11 cellular contexts compared by ENCODE assay signal in the genomic region with DNA sequence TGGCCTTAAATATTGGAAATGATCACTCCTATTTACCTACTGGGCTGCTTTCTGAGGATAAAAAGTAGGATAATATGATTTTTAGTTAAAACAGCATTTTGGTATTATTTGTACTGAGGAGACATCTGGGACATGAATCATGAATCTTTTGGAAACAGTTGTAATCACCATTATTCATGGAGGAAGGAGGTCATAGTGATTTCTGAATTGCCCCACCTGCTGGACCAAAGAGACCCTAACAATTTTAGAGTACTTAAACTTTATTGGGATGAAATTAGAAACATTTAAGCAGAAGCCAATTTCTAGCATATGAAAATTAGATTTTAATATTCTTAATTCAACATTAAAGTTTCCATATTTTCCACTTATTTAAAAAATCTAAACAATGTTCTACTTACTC.
DNase-seq lines count a peak whose midpoint lies in the region; ATAC-seq, FAIRE-seq and TF ChIP-seq lines count a peak whose summit lies in the region.
"Had no signal": no experiment of that assay in that cellular context is flagged by ENCODE, and none has a peak within 500 bp of the region (broad histone marks: within the 10 kb centered on the region; RNA-seq: fewer than 3 reads in every experiment).

No MANE protein-coding gene starts in this region.

- no peak overlapping the region for H3K4me3 Mint-ChIP-seq in mesothelial cell of epicardium
- no peak overlapping the region for H3K4me3 Mint-ChIP-seq in naive thymus-derived CD4-positive, alpha-beta T cell
- H3K4me3 Mint-ChIP-seq: activated naive CD4-positive, alpha-beta T cell treated with anti-CD3 and anti-CD28 coated beads, Interleukin-2, amount 50 U/mL, for 24 hours had no signal

- peak; percentile 32 for DNase-seq in Daoy (ENCODE audit: low read depth)
- DNase-seq in brain microvascular endothelial cell: peak; percentile 50
- DNase-seq in mesothelial cell of epicardium (ENCODE audit: low spot score in 2 of 2, unreplicated experiment in 2 of 2): no peak
- DNase-seq in stimulated activated CD4-positive, alpha-beta T cell treated with anti-CD3 and anti-CD28 coated beads, Interleukin-4, amount 100 ng/mL, for 4 hours: no peak
- no peak for DNase-seq in frontal cortex (ENCODE audit: low spot score in 2 of 2)
- DNase-seq in naive thymus-derived CD4-positive, alpha-beta T cell: no peak
- DNase-seq: left ventricle myocardium inferior had no signal

- peaks cover 12% of the 10 kb centered on the region for H3K4me1 ChIP-seq in Loucy (ENCODE audit: insufficient read depth, low read length, poor library complexity, severe bottlenecking)
- peaks cover 0 to 3% of the 10 kb centered on the region in 2 donors for H3K4me1 ChIP-seq in naive thymus-derived CD4-positive, alpha-beta T cell (ENCODE audit: control insufficient read depth in 2 of 2, insufficient read depth in 2 of 2, low read length in 2 of 2)
- H3K4me1 ChIP-seq: left ventricle myocardium inferior had no signal

- H3K36me3 ChIP-seq in Loucy (ENCODE audit: insufficient read depth, low read length) (no peaks in the 10 kb centered on the region), brain microvascular endothelial cell (replicated peaks) (no peaks in the 10 kb centered on the region)
- peaks cover 0 to 4% (median 0%) of the 10 kb centered on the region in 3 experiments for H3K36me3 ChIP-seq in naive thymus-derived CD4-positive, alpha-beta T cell (ENCODE audit: control insufficient read depth in 2 of 3, insufficient read depth in 3 of 3, low read length in 3 of 3)

- no peak for ATAC-seq in HG02973 (IDR thresholded peaks at IDR 0.05; ENCODE audit: unreplicated experiment)
- no peak for ATAC-seq in naive thymus-derived CD4-positive, alpha-beta T cell

- H3K9me3 Mint-ChIP-seq in mesothelial cell of epicardium: peaks cover 15% of the 10 kb centered on the region
- H3K9me3 Mint-ChIP-seq in naive thymus-derived CD4-positive, alpha-beta T cell: peaks cover 0 to 13% (median 6%) of the 10 kb centered on the region in 11 donors

- H3K27me3 ChIP-seq in Loucy (ENCODE audit: insufficient read depth, low read length, poor library complexity, severe bottlenecking): no peaks in the 10 kb centered on the region
- H3K27me3 ChIP-seq in brain microvascular endothelial cell (replicated peaks): no peaks in the 10 kb centered on the region
- H3K27me3 ChIP-seq in naive thymus-derived CD4-positive, alpha-beta T cell (ENCODE audit: control insufficient read depth in 2 of 2, insufficient read depth in 2 of 2, low read length in 2 of 2): no peaks in the 10 kb centered on the region

- in situ Hi-C loops in brain microvascular endothelial cell (cut with HindIII; ENCODE audit: low pct_ligation_motif_present, low sequenced_read_pairs): no loop called here

- POLR2A ChIA-PET in naive thymus-derived CD4-positive, alpha-beta T cell (lab: Charles Lee): no interaction called here

- H3K36me3 Mint-ChIP-seq in mesothelial cell of epicardium: peaks cover 27% of the 10 kb centered on the region
- peaks cover 10 to 67% (median 38%) of the 10 kb centered on the region in 5 donors for H3K36me3 Mint-ChIP-seq in naive thymus-derived CD4-positive, alpha-beta T cell

- CTCF ChIA-PET in naive thymus-derived CD4-positive, alpha-beta T cell (lab: Charles Lee): no interaction called here

- H3K9ac ChIP-seq in Loucy (ENCODE audit: low read depth, low read length, poor library complexity, severe bottlenecking): no peak overlapping the region

- H3K27ac Mint-ChIP-seq in mesothelial cell of epicardium: no peak overlapping the region
- no peak overlapping the region for H3K27ac Mint-ChIP-seq in naive thymus-derived CD4-positive, alpha-beta T cell
- H3K27ac Mint-ChIP-seq: activated naive CD4-positive, alpha-beta T cell treated with anti-CD3 and anti-CD28 coated beads, Interleukin-2, amount 50 U/mL, for 24 hours had no signal

- no peak overlapping the region for H3K27ac ChIP-seq in brain microvascular endothelial cell
- no peak overlapping the region for H3K27ac ChIP-seq in naive thymus-derived CD4-positive, alpha-beta T cell (ENCODE audit: low read depth, low read length)
- H3K27ac ChIP-seq: left ventricle myocardium inferior, SK-N-MC had no signal

- TF ChIP-seq CTCF in Loucy (conservative IDR thresholded peaks at IDR 0.05; ENCODE audit: low read length) (peak; percentile 65), brain microvascular endothelial cell (IDR thresholded peaks at IDR 0.05; ENCODE audit: low read depth, low read length, missing control alignments) (peak; percentile 59), mesothelial cell of epicardium (IDR thresholded peaks at IDR 0.05; ENCODE audit: unreplicated experiment) (peak; percentile 33)

- no peaks in the 10 kb centered on the region for H3K4me1 Mint-ChIP-seq in mesothelial cell of epicardium
- H3K4me1 Mint-ChIP-seq in naive thymus-derived CD4-positive, alpha-beta T cell: peaks cover 0 to 9% (median 0%) of the 10 kb centered on the region in 7 donors
- H3K4me1 Mint-ChIP-seq: activated naive CD4-positive, alpha-beta T cell treated with anti-CD3 and anti-CD28 coated beads, Interleukin-2, amount 50 U/mL, for 24 hours had no signal

- no peak overlapping the region for H2AFZ ChIP-seq in Loucy (ENCODE audit: low read length)

- no peaks in the 10 kb centered on the region for H4K20me1 ChIP-seq in Loucy (ENCODE audit: insufficient read depth, low read length, poor library complexity, severe bottlenecking)

- H3K4me3 ChIP-seq in Loucy (ENCODE audit: low read length, poor library complexity, severe bottlenecking): no peak overlapping the region
- H3K4me3 ChIP-seq in brain microvascular endothelial cell (ENCODE audit: low read depth, low read length): no peak overlapping the region
- H3K4me3 ChIP-seq in naive thymus-derived CD4-positive, alpha-beta T cell (ENCODE audit: low read length): no peak overlapping the region
- H3K4me3 ChIP-seq: left ventricle myocardium inferior, SK-N-MC had no signal

- intact Hi-C loops in naive thymus-derived CD4-positive, alpha-beta T cell (cut with micrococcal nuclease): no loop called here

- H3K27me3 Mint-ChIP-seq in mesothelial cell of epicardium (ENCODE audit: low read depth): no peaks in the 10 kb centered on the region
- H3K27me3 Mint-ChIP-seq in naive thymus-derived CD4-positive, alpha-beta T cell: no peaks in the 10 kb centered on the region
- H3K27me3 Mint-ChIP-seq: activated naive CD4-positive, alpha-beta T cell treated with anti-CD3 and anti-CD28 coated beads, Interleukin-2, amount 50 U/mL, for 24 hours had no signal

- H3K9me2 ChIP-seq in Loucy (replicated peaks; ENCODE audit: low read depth, low read length): no peaks in the 10 kb centered on the region

- H3K9me3 ChIP-seq in Loucy (ENCODE audit: insufficient read depth, low read depth, low read length): peaks cover 7% of the 10 kb centered on the region; the same call in 1 of the 2 replicates
- no peaks in the 10 kb centered on the region for H3K9me3 ChIP-seq in naive thymus-derived CD4-positive, alpha-beta T cell (ENCODE audit: control insufficient read depth in 2 of 3, low read length in 3 of 3)

- 0 out of 2 replicates have a peak, but pooled peaks cover 2% of the 10 kb centered on the region for H3F3A ChIP-seq in Loucy (ENCODE audit: low read depth)

- no peaks in the 10 kb centered on the region for H3K79me2 ChIP-seq in Loucy (ENCODE audit: insufficient read depth, low read length)

- H3K4me2 ChIP-seq in Loucy (ENCODE audit: low read depth, low read length, poor library complexity, severe bottlenecking): no peak overlapping the region

- no peak for FAIRE-seq in frontal cortex (lab: Jason Lieb, UNC)

Comparison
In these comparisons a context has a peak if more than half of its experiments do, and no peak if none do; other contexts are left out.
1. DNase-seq: peak in Daoy (single experiment) and brain microvascular endothelial cell (single experiment); none in mesothelial cell of epicardium (0 of 2), stimulated activated CD4-positive, alpha-beta T cell treated with anti-CD3 and anti-CD28 coated beads, Interleukin-4, amount 100 ng/mL, for 4 hours (0 of 2), frontal cortex (0 of 2) and naive thymus-derived CD4-positive, alpha-beta T cell (0 of 9).
2. Peak in every context shown above with its lines, with median percentiles within 50 percentile points of each other: CTCF ChIP-seq.